ENCODE assay signal across 8 cellular contexts in the genomic region with DNA sequence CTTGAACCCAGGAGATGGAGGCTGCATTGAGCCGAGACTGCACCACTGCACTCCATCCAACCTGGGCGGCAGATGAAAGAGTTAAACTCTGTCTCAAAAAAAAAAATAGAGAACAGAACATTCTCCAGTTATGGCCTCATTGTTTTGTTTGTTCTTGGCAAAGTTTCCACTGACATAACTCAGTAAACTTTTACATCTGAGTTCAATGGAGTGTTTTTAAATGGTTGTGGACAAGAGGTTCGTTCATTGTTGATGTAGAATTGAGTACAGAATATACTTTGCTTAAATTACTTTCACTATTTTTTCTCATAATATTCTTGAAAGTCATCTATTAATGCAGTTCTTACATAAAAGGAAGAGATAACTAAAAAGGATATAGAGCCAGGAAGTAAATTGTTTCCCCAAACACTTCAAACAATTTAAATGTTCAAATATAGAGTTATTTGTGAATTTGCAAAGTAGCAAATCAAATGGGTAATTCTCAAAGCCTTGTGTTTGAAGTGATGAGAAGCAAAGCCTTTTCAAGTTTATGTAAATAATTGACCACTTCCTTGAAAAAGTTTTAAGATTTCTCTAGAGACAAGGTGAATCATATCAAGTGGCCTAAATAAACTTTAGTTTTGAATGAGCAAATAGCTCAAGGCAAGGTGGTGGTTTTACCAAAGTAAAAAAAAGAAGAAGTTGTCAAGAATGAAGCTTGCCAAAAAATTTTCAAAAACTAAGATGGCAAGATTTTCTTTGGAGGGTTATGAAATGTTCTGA. TPM values are rescaled to one million over a fixed set of nuclear protein-coding genes. Genes with fewer than 3 reads are reported as not detected.
DNase-seq lines count a peak whose midpoint lies in the region; ATAC-seq and TF ChIP-seq lines count a peak whose summit lies in the region.

No MANE protein-coding gene starts in this region.

- no peaks in the 10 kb centered on the region for H3K9me3 ChIP-seq in esophagus muscularis mucosa
- peaks cover 0 to 5% (median 0%) of the 10 kb centered on the region in 8 donors for H3K9me3 ChIP-seq in spleen
- H3K9me3 ChIP-seq in adrenal gland (replicated peaks in 1 of 3) = no peaks in the 10 kb centered on the region

- H3K4me3 Mint-ChIP-seq in GM23338 = no peak overlapping the region

- no peaks in the 10 kb centered on the region for H3K79me2 ChIP-seq in GM23338 (replicated peaks; ENCODE audit: insufficient read depth)

- WGBS in esophagus muscularis mucosa = 45% methylated on average over 3 of the region's 3 CpGs
- 66 to 77% (median 73%) methylated on average over 3 of the region's 3 CpGs for WGBS in spleen, 5 donors
- WGBS in adrenal gland, 4 donors = 54 to 66% (median 62%) methylated on average over 3 of the region's 3 CpGs

- H3K36me3 Mint-ChIP-seq in GM23338 (ENCODE audit: low read depth) = no peaks in the 10 kb centered on the region; the same call in 2 of the 3 replicates

- H3K27ac Mint-ChIP-seq in GM23338 = no peak overlapping the region

- H3K4me2 ChIP-seq in GM23338 = no peak overlapping the region

- DNase-seq in M059J (ENCODE audit: low read depth) (peak; percentile 93), esophagus muscularis mucosa (ENCODE audit: extremely low spot score) (no peak), spleen (no peak), medulla oblongata (ENCODE audit: extremely low spot score) (no peak), GM19238 (ENCODE audit: insufficient read length, low spot score) (no peak), adrenal gland (no peak), GM23338 (ENCODE audit: low spot score) (no peak)

- peak; percentile 81 for ATAC-seq in GM18868 (IDR thresholded peaks at IDR 0.05; ENCODE audit: unreplicated experiment)
- ATAC-seq in GM23338 = no peak

- H3K4me3 ChIP-seq in esophagus muscularis mucosa (no peak overlapping the region), spleen (no peak overlapping the region), adrenal gland (no peak overlapping the region), GM23338 (no peak overlapping the region)

- intact Hi-C loops in esophagus muscularis mucosa (cut with DNase I) = no loop called here
- intact Hi-C loops in spleen (cut with DNase I; ENCODE audit: low total_unique reads) = loop anchor here (10.0 kb wide), 1 partner anchor 53 kb away; no protein-coding TSS in a partner anchor
- intact Hi-C loops in adrenal gland (cut with DNase I) = loop anchor here in 1 of 2 donors (10.0 kb wide), 1 partner anchor 157 kb away; no protein-coding TSS in a partner anchor

- H4K20me1 ChIP-seq in GM23338 (replicated peaks; ENCODE audit: insufficient read depth) = no peaks in the 10 kb centered on the region

- H3K27ac ChIP-seq in esophagus muscularis mucosa (replicated peaks in 1 of 4) = peak overlapping the region; percentile 50 to 63 (median 52)
- H3K27ac ChIP-seq in spleen = peak overlapping the region in 5 of 8 donors; percentile 33 to 65 (median 59)
- no peak overlapping the region for H3K27ac ChIP-seq in adrenal gland
- H3K27ac ChIP-seq in GM23338 (ENCODE audit: low read depth) = no peak overlapping the region

- H3K27me3 Mint-ChIP-seq in GM23338 (ENCODE audit: insufficient read depth, low read depth, poor library complexity) = no peaks in the 10 kb centered on the region

- H3K4me1 ChIP-seq in esophagus muscularis mucosa (peaks cover 15 to 36% (median 28%) of the 10 kb centered on the region in 4 donors), spleen (peaks cover 0 to 52% (median 14%) of the 10 kb centered on the region in 6 donors), adrenal gland (replicated peaks in 1 of 2) (peaks cover 0 to 6% of the 10 kb centered on the region in 2 donors), GM23338 (ENCODE audit: insufficient read depth) (no peaks in the 10 kb centered on the region)

- H3K36me3 ChIP-seq in esophagus muscularis mucosa = no peaks in the 10 kb centered on the region
- H3K36me3 ChIP-seq in spleen = no peaks in the 10 kb centered on the region
- H3K36me3 ChIP-seq in adrenal gland (replicated peaks in 1 of 2) = no peaks in the 10 kb centered on the region
- no peaks in the 10 kb centered on the region for H3K36me3 ChIP-seq in GM23338 (ENCODE audit: insufficient read depth)

- TF ChIP-seq EP300 in esophagus muscularis mucosa (IDR thresholded peaks at IDR 0.05) = no peak

- H3F3A ChIP-seq in GM23338 (replicated peaks; ENCODE audit: low read depth) = no peaks in the 10 kb centered on the region

- H3K9me2 ChIP-seq in GM23338 (ENCODE audit: insufficient read depth) = no peaks in the 10 kb centered on the region

- 0 out of 3 replicates have a peak, but pooled peaks cover 3% of the 10 kb centered on the region for H3K9me3 Mint-ChIP-seq in GM23338

- no peak for TF ChIP-seq CTCF in esophagus muscularis mucosa (IDR thresholded peaks at IDR 0.05)
- no peak for TF ChIP-seq CTCF in spleen (IDR thresholded peaks at IDR 0.05 in 8 of 11, conservative IDR thresholded peaks at IDR 0.05 in 3 of 11)
- no peak for TF ChIP-seq CTCF in adrenal gland (IDR thresholded peaks at IDR 0.05)
- TF ChIP-seq CTCF in GM23338 (conservative IDR thresholded peaks at IDR 0.05; ENCODE audit: low read depth in 2 of 2) = no peak

- H3K4me1 Mint-ChIP-seq in GM23338 = peaks cover 6% of the 10 kb centered on the region; the same call in 2 of the 3 replicates

- no peak for TF ChIP-seq POLR2A in esophagus muscularis mucosa (IDR thresholded peaks at IDR 0.05; ENCODE audit: low read depth)
- no peak for TF ChIP-seq POLR2A in spleen (IDR thresholded peaks at IDR 0.05)
- no peak for TF ChIP-seq POLR2A in adrenal gland (IDR thresholded peaks at IDR 0.05)

- no peaks in the 10 kb centered on the region for H3K27me3 ChIP-seq in esophagus muscularis mucosa
- H3K27me3 ChIP-seq in spleen (replicated peaks in 1 of 7) = no peaks in the 10 kb centered on the region
- H3K27me3 ChIP-seq in adrenal gland = no peaks in the 10 kb centered on the region
- no peaks in the 10 kb centered on the region for H3K27me3 ChIP-seq in GM23338 (ENCODE audit: insufficient read depth)

- H2AFZ ChIP-seq in GM23338 = no peak overlapping the region

TF ChIP-seq in GM23338, 12 proteins besides CTCF, POLR2A, EP300 and RAD21 (continues in another document):
- no peak for TF ChIP-seq STAT1 (IDR thresholded peaks at IDR 0.05; ENCODE audit: unreplicated experiment)
- TF ChIP-seq, protein P1, sequence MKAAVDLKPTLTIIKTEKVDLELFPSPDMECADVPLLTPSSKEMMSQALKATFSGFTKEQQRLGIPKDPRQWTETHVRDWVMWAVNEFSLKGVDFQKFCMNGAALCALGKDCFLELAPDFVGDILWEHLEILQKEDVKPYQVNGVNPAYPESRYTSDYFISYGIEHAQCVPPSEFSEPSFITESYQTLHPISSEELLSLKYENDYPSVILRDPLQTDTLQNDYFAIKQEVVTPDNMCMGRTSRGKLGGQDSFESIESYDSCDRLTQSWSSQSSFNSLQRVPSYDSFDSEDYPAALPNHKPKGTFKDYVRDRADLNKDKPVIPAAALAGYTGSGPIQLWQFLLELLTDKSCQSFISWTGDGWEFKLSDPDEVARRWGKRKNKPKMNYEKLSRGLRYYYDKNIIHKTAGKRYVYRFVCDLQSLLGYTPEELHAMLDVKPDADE (IDR thresholded peaks at IDR 0.05) = no peak
- TF ChIP-seq JUNB (IDR thresholded peaks at IDR 0.05; ENCODE audit: unreplicated experiment) = no peak

RNA-seq across cellular contexts. Expression of a gene that starts 42.4 kb away (rescaled TPM):
- 74.9 and 87.3 TPM in 2 replicates for total RNA-seq in M059J (2014; rRNA removed; shearing (Covaris generic))
- total RNA-seq in esophagus muscularis mucosa (10 to 100 TPM; 52.8 to 95.9 (median 62.9) TPM), spleen (100 to 1,000 TPM; 146 to 291 (median 232) TPM), adrenal gland (100 to 1,000 TPM in 1 of 8 donors, 10 to 100 TPM in 7; 55.5 to 104 (median 73.3) TPM)
- polyA plus RNA-seq in spleen (100 to 1,000 TPM; 119 to 150 (median 122) TPM), adrenal gland (100 to 1,000 TPM in 1 of 3 donors, 10 to 100 TPM in 2; 61.5 to 110 (median 65.0) TPM), GM23338 (2016; fragmentation: Nextera tagmentation; extraction: Ambion mirVana) (21.3 and 23.2 TPM in 2 replicates)
- 22.8 and 29.4 TPM in 2 replicates for total RNA-seq in GM23338 (2014; rRNA removed; shearing (Covaris generic))

Comparison
In these comparisons a context has a peak if more than half of its experiments do, and no peak if none do; other contexts are left out.
1. H3K27ac ChIP-seq: peak in esophagus muscularis mucosa (4 of 4) and spleen (5 of 8); none in adrenal gland (0 of 5) and GM23338 (single experiment).